ENCODE assay signal across 19 cellular contexts in genomic region chr11:131422491-131422890, GRCh38. TPM values are rescaled to one million over a fixed set of nuclear protein-coding genes. Genes with fewer than 3 reads are reported as not detected.
"Had no signal": no experiment of that assay in that cellular context is flagged by ENCODE, and none has a peak within 500 bp of the region (broad histone marks: within the 10 kb centered on the region; RNA-seq: fewer than 3 reads in every experiment).

No MANE protein-coding gene starts in this region.

- H3K9ac ChIP-seq: neural progenitor cell had no signal

- H3K27ac ChIP-seq: left ventricle myocardium inferior, neural progenitor cell, tibial artery had no signal

- ATAC-seq: mucosa of descending colon had no signal

- H3K9me3 ChIP-seq: left ventricle myocardium inferior, mucosa of descending colon, tibial artery had no signal

- DNase-seq: activated B cell treated with CpG ODN at 0.5 μM for 24 hours; activated CD4-positive, alpha-beta memory T cell treated with anti-CD3 and anti-CD28 coated beads for 36 hours; activated CD4-positive, alpha-beta T cell treated with anti-CD3 and anti-CD28 coated beads for 4 hours; dermis blood vessel endothelial cell; effector memory CD4-positive, alpha-beta T cell; foreskin melanocyte; glutamatergic neuron; hypothalamus; islet precursor cell; left ventricle myocardium inferior; mucosa of descending colon; naive B cell; stimulated activated CD4-positive, alpha-beta T cell treated with anti-CD3 and anti-CD28 coated beads, Interleukin-12 subunit alpha, Interleukin-12 subunit beta, amount 100 ng/mL, for 4 hours; stimulated activated CD4-positive, alpha-beta T cell treated with anti-CD3 and anti-CD28 coated beads, Interleukin-1b, Interleukin-23, amount 100 ng/mL, for 48 hours; stimulated activated naive CD4-positive, alpha-beta T cell treated with Interleukin-2 at 50 U/mL for 16 hours; substantia nigra; T-helper 2 cell; tibial artery had no signal

- H3K4me1 ChIP-seq: left ventricle myocardium inferior, tibial artery had no signal

- H3K4me2 ChIP-seq: neural progenitor cell had no signal

- H3K4me3 ChIP-seq: left ventricle myocardium inferior, mucosa of descending colon, neural progenitor cell, tibial artery had no signal

- H3K36me3 ChIP-seq: left ventricle myocardium inferior, neural progenitor cell, tibial artery had no signal

- H3K27me3 ChIP-seq: neural progenitor cell, tibial artery had no signal

- H2AFZ ChIP-seq: neural progenitor cell had no signal

RNA-seq across cellular contexts. Expression of gene NTM, which starts 52.1 kb away (rescaled TPM):
- total RNA-seq: activated B cell treated with CpG ODN at 0.5 μM for 24 hours; activated CD4-positive, alpha-beta memory T cell treated with anti-CD3 and anti-CD28 coated beads for 36 hours had no signal
